In genomic region chr20:18588554-18589043, GRCh38 we compare ENCODE assay signal across 8 cellular contexts. TPM values are rescaled to one million over a fixed set of nuclear protein-coding genes. Genes with fewer than 3 reads are reported as not detected.
A peak's percentile ranks its signal among the peaks of the same experiment; 100 is the strongest.
DNase-seq lines count a peak whose midpoint lies in the region; FAIRE-seq and TF ChIP-seq lines count a peak whose summit lies in the region.

No MANE protein-coding gene starts in this region.

- H3K4me2 ChIP-seq in H1 (ENCODE audit: insufficient read depth in 1 of 2, low read depth in 2 of 2, low read length in 2 of 2) (peak overlapping the region; percentile 66 to 79), neural cell (ENCODE audit: low read length) (peak overlapping the region; percentile 97)

- WGBS in H1 (ENCODE audit: extremely low coverage in 1 of 2, insufficient coverage in 1 of 2, insufficient read length in 1 of 2, insufficient replicate concordance in 2 of 2, low coverage in 1 of 2, low lambda C conversion rate in 2 of 2, missing lambda C conversion rate in 1 of 2), 2 experiments = 14% methylated on average over 19 of the region's 19 CpGs; no CpG with 5 or more reads in 1 of the 2 experiments

- peaks cover 3% of the 10 kb centered on the region; the same call in 1 of the 2 replicates for H3K23me2 ChIP-seq in H1 (ENCODE audit: low read depth, low read length)

- POLR2A ChIA-PET in H1 (lab: Charles Lee; ENCODE audit: partially characterized antibody) = interaction anchor here (0.6 to 1.0 kb wide), 5 partner anchors 9 to 92 kb away, joined by 3 read pairs; partner anchors contain the start of gene RBBP9

- H2AK5ac ChIP-seq in H1 (ENCODE audit: low read depth, low read length) = no peak overlapping the region

- H3K9me2 ChIP-seq in neural cell (ENCODE audit: insufficient read depth, low read length) = no peaks in the 10 kb centered on the region

- H3F3A ChIP-seq in neural cell (ENCODE audit: insufficient read depth, low read length, poor library complexity, severe bottlenecking) = no peaks in the 10 kb centered on the region

- H3K36me3 ChIP-seq in NT2/D1 (ENCODE audit: insufficient read depth, insufficient read length, low read length) (no peaks in the 10 kb centered on the region), H1 (ENCODE audit: control insufficient read depth in 2 of 4, insufficient read depth in 4 of 4, low read length in 3 of 4) (no peaks in the 10 kb centered on the region), neural cell (ENCODE audit: insufficient read depth, low read length) (peaks cover 2% of the 10 kb centered on the region)

- 0 out of 2 replicates have a peak overlapping the region, but pooled peaks have one; percentile 42 for H2BK12ac ChIP-seq in H1 (ENCODE audit: low read depth, low read length)

- no peak overlapping the region for H4K5ac ChIP-seq in H1 (ENCODE audit: insufficient read length, low read depth, low read length)

- H3K9me3 ChIP-seq in NT2/D1 (ENCODE audit: insufficient read depth, low read length) = no peaks in the 10 kb centered on the region
- H3K9me3 ChIP-seq in H1 (ENCODE audit: insufficient read depth in 2 of 2, low read depth in 1 of 2, low read length in 1 of 2) = no peaks in the 10 kb centered on the region
- no peaks in the 10 kb centered on the region for H3K9me3 ChIP-seq in neural cell (ENCODE audit: low read length)

- H2BK20ac ChIP-seq in H1 (ENCODE audit: low read length) = no peak overlapping the region

- peak overlapping the region; percentile 49 for H3K4me3 ChIP-seq in NT2/D1 (ENCODE audit: insufficient read length, low read depth)
- H3K4me3 ChIP-seq in H1 (ENCODE audit: extremely low read depth in 1 of 4, insufficient read depth in 2 of 4, low read depth in 3 of 4, low read length in 4 of 4) = peak overlapping the region; percentile 57 to 84 (median 73)
- H3K4me3 ChIP-seq in neural cell (ENCODE audit: low read length) = peak overlapping the region; percentile 85

- no peak overlapping the region; the same call in 1 of the 2 replicates for H2BK5ac ChIP-seq in H1 (ENCODE audit: low read depth, low read length)

- CTCF ChIA-PET in H1 (lab: Charles Lee; ENCODE audit: partially characterized antibody) = interaction anchor here (0.7 to 1.5 kb wide), 6 partner anchors 9 to 122 kb away, joined by 3 to 4 read pairs (median 3); no protein-coding TSS in a partner anchor

- H3K23ac ChIP-seq in H1 (ENCODE audit: insufficient read length) = no peak overlapping the region

- H3K27ac ChIP-seq in H1 (ENCODE audit: low read depth, low read length) (no peak overlapping the region), neural cell (ENCODE audit: low read length) (peak overlapping the region; percentile 91)

- TF ChIP-seq CTCF in H1 (IDR thresholded peaks at IDR 0.05; ENCODE audit: control extremely low read depth in 1 of 3, insufficient read depth in 1 of 3, low read depth in 1 of 3, low read length in 3 of 3) = no peak
- no peak for TF ChIP-seq CTCF in neural cell (IDR thresholded peaks at IDR 0.05; ENCODE audit: poor library complexity, severe bottlenecking)

- no peak overlapping the region for H3K14ac ChIP-seq in H1 (ENCODE audit: insufficient read length)

- TF ChIP-seq RAD21 in H1 (IDR thresholded peaks at IDR 0.05 in 1 of 2, conservative IDR thresholded peaks at IDR 0.05 in 1 of 2; ENCODE audit: low read depth in 2 of 2, low read length in 2 of 2) = no peak
- no peak for TF ChIP-seq RAD21 in neural cell (conservative IDR thresholded peaks at IDR 0.05)

- DNase-seq in activated effector memory CD4-positive, alpha-beta T cell treated with anti-CD3 and anti-CD28 coated beads, Interleukin-2, amount 50 U/mL, for 16 hours = peak; percentile 64
- DNase-seq in activated effector memory CD4-positive, alpha-beta T cell treated with Interleukin-2 at 50 U/mL for 16 hours = no peak
- DNase-seq in NT2/D1 (ENCODE audit: low read depth, low spot score) (no peak), H1 (ENCODE audit: low read depth in 1 of 2, low spot score in 2 of 2) (peak in 1 of 2 experiments; percentile 51), NCI-H1105 treated with DMSO at 0.1 percent for 48 hours (lab: John Stamatoyannopoulos, UW) (no peak), SW 1271 (lab: John Stamatoyannopoulos, UW) (no peak)
- no peak for DNase-seq in stimulated activated CD4-positive, alpha-beta T cell treated with anti-CD3 and anti-CD28 coated beads, Interleukin-4, amount 100 ng/mL, for 4 hours

- no peak overlapping the region; the same call in 1 of the 2 replicates for H4K8ac ChIP-seq in H1 (ENCODE audit: extremely low read depth, insufficient read depth, low read length)

- FAIRE-seq in H1 (lab: Jason Lieb, UNC) = no peak

- no peak overlapping the region for H3K56ac ChIP-seq in H1 (replicated peaks; ENCODE audit: insufficient read length, low read depth, low read length)

- H3K9ac ChIP-seq in NT2/D1 (ENCODE audit: insufficient read length, low read depth) (peak overlapping the region; percentile 76), H1 (replicated peaks in 1 of 4; ENCODE audit: extremely low read depth in 1 of 4, low read depth in 3 of 4, low read length in 3 of 4) (peak overlapping the region; percentile 39 to 82 (median 75)), neural cell (ENCODE audit: low read length) (peak overlapping the region; percentile 92)

- peak overlapping the region; percentile 52 for H4K91ac ChIP-seq in H1 (replicated peaks; ENCODE audit: insufficient read length, low read length)

- H2BK120ac ChIP-seq in H1 (replicated peaks; ENCODE audit: low read depth, low read length) = no peak overlapping the region

- H3K79me2 ChIP-seq in H1 (ENCODE audit: control insufficient read depth in 1 of 2, insufficient read depth in 2 of 2, low read length in 2 of 2) (peaks cover 0 to 32% of the 10 kb centered on the region in 2 experiments; a peak in 2 of 4 replicates), neural cell (replicated peaks; ENCODE audit: insufficient read depth, low read length) (peaks cover 51% of the 10 kb centered on the region)

- H3K18ac ChIP-seq in H1 (ENCODE audit: extremely low read depth, low read length) = no peak overlapping the region

- H3K79me1 ChIP-seq in H1 (ENCODE audit: low read depth, low read length) = no peaks in the 10 kb centered on the region; the same call in 1 of the 2 replicates

- no peak for TF ChIP-seq POLR2A in H1 (IDR thresholded peaks at IDR 0.05; ENCODE audit: control extremely low read depth in 1 of 2, low read depth in 2 of 2, low read length in 2 of 2)

- TF ChIP-seq EP300 in H1 (IDR thresholded peaks at IDR 0.05; ENCODE audit: borderline replicate concordance in 1 of 2, low read depth in 2 of 2, low read length in 2 of 2) = no peak
- no peak for TF ChIP-seq EP300 in neural cell (conservative IDR thresholded peaks at IDR 0.05; ENCODE audit: poor library complexity, severe bottlenecking)

- no peak overlapping the region for H3K4ac ChIP-seq in H1 (replicated peaks; ENCODE audit: insufficient read length, low read depth, low read length)

- H3K27me3 ChIP-seq in NT2/D1 (ENCODE audit: insufficient read depth, insufficient read length) = no peaks in the 10 kb centered on the region
- H3K27me3 ChIP-seq in H1 (replicated peaks in 1 of 4; ENCODE audit: control insufficient read depth in 3 of 4, extremely low read depth in 1 of 4, insufficient read depth in 3 of 4, low read length in 3 of 4) = no peaks in the 10 kb centered on the region; a peak in 1 of 7 replicates
- H3K27me3 ChIP-seq in neural cell (ENCODE audit: insufficient read depth, low read depth, low read length) = no peaks in the 10 kb centered on the region

- H2AFZ ChIP-seq in H1 (ENCODE audit: low read length) (0 out of 2 replicates have a peak overlapping the region, but pooled peaks have one; percentile 47), neural cell (ENCODE audit: low read depth, low read length) (peak overlapping the region; percentile 81)

- H2BK15ac ChIP-seq in H1 (ENCODE audit: low read length) = no peak overlapping the region

- H4K20me1 ChIP-seq in H1 (replicated peaks in 1 of 2; ENCODE audit: control insufficient read depth in 1 of 2, insufficient read depth in 2 of 2, low read length in 2 of 2) (peaks cover 0 to 2% of the 10 kb centered on the region in 2 experiments), neural cell (ENCODE audit: insufficient read depth) (no peaks in the 10 kb centered on the region)

- H3K4me1 ChIP-seq in NT2/D1 (ENCODE audit: insufficient read depth, insufficient read length) = no peaks in the 10 kb centered on the region
- H3K4me1 ChIP-seq in H1 (replicated peaks in 1 of 4; ENCODE audit: control insufficient read depth in 3 of 4, insufficient read depth in 4 of 4, low read length in 3 of 4) = peaks cover 3 to 13% (median 4%) of the 10 kb centered on the region in 4 experiments; a peak in 5 of 7 replicates

TF ChIP-seq in H1, 55 proteins besides CTCF, POLR2A, EP300 and RAD21 (continues in another document):
- TF ChIP-seq KDM4A (IDR thresholded peaks at IDR 0.05; ENCODE audit: low read depth, low read length, severe bottlenecking) (no peak), TEAD4 (IDR thresholded peaks at IDR 0.05; ENCODE audit: low read depth, low read length) (no peak), KDM5A (IDR thresholded peaks at IDR 0.05; ENCODE audit: low read length) (no peak)

TF ChIP-seq in neural cell, 6 proteins besides CTCF, POLR2A, EP300 and RAD21:
- TF ChIP-seq SMC3 (conservative IDR thresholded peaks at IDR 0.05; ENCODE audit: poor library complexity) (no peak), TAF1 (IDR thresholded peaks at IDR 0.05; ENCODE audit: low read depth) (peak; percentile 19)

RNA-seq across cellular contexts. Expression of gene DTD1, which starts 0.7 kb away (rescaled TPM):
- total RNA-seq in H1 (2021; fragmentation: NEBNext Ultra II Directional; extraction: Animal tissue kit (Norgen Biotek cat#: 25700)) = 66.6 and 72.1 TPM in 2 replicates
- polyA plus RNA-seq in H1 (2011; rRNA removed) (49.7 and 57.4 TPM in 2 replicates), neural cell (337 and 352 TPM in 2 replicates)
- 80.0 TPM for polyA plus RNA-seq in H1 (2011; cell fraction: cytosol; rRNA removed)
- polyA plus RNA-seq in H1 (2011; cell fraction: nucleus; rRNA removed) = 33.4 TPM
- polyA plus RNA-seq in H1 (2012, experiment 1 of 2) = 77.2 to 88.5 TPM (median 79.3 TPM) in 4 replicates
- polyA plus RNA-seq in H1 (2012, experiment 2 of 2) = 47.0 TPM
- polyA plus RNA-seq in H1 (2013, experiment 1 of 2) = 61.8 TPM
- 65.6 TPM for polyA plus RNA-seq in H1 (2013, experiment 2 of 2)
- 24.6 and 31.0 TPM in 2 replicates for polyA minus RNA-seq in H1 (2011; rRNA and poly(A)+ RNA removed)
- 20.8 TPM for polyA minus RNA-seq in H1 (2011; cell fraction: cytosol; rRNA and poly(A)+ RNA removed)
- 25.4 TPM for polyA minus RNA-seq in H1 (2011; cell fraction: nucleus; rRNA and poly(A)+ RNA removed)
- 135 and 158 TPM in 2 replicates for polyA minus RNA-seq in neural cell

RNA-seq across cellular contexts. Expression of gene SMIM26, which starts 21.4 kb away (rescaled TPM):
- 69.8 and 73.0 TPM in 2 replicates for total RNA-seq in H1 (2021; fragmentation: NEBNext Ultra II Directional; extraction: Animal tissue kit (Norgen Biotek cat#: 25700))
- polyA plus RNA-seq in H1 (2011; rRNA removed) (73.0 and 95.0 TPM in 2 replicates), neural cell (150 and 215 TPM in 2 replicates)
- 113 TPM for polyA plus RNA-seq in H1 (2011; cell fraction: cytosol; rRNA removed)
- 36.4 TPM for polyA plus RNA-seq in H1 (2011; cell fraction: nucleus; rRNA removed)
- polyA plus RNA-seq in H1 (2012, experiment 1 of 2) = 75.3 to 120 TPM (median 88.6 TPM) in 4 replicates
- 266 TPM for polyA plus RNA-seq in H1 (2012, experiment 2 of 2)
- 165 TPM for polyA plus RNA-seq in H1 (2013, experiment 1 of 2)
- 188 TPM for polyA plus RNA-seq in H1 (2013, experiment 2 of 2)
- polyA minus RNA-seq in H1 (2011; rRNA and poly(A)+ RNA removed) = 27.4 and 39.1 TPM in 2 replicates
- 21.1 TPM for polyA minus RNA-seq in H1 (2011; cell fraction: cytosol; rRNA and poly(A)+ RNA removed)
- polyA minus RNA-seq in H1 (2011; cell fraction: nucleus; rRNA and poly(A)+ RNA removed) = 55.8 TPM
- polyA minus RNA-seq in neural cell = 64.8 and 85.0 TPM in 2 replicates
